ENCODE assay signal across 9 cellular contexts in genomic region chr13:50222569-50223332, GRCh38.
DNase-seq lines count a peak whose midpoint lies in the region; ATAC-seq and TF ChIP-seq lines count a peak whose summit lies in the region.
"Had no signal": no experiment of that assay in that cellular context is flagged by ENCODE, and none has a peak within 500 bp of the region (broad histone marks: within the 10 kb centered on the region; RNA-seq: fewer than 3 reads in every experiment).

No MANE protein-coding gene starts in this region.

- H3K9me3 ChIP-seq in RWPE2 (ENCODE audit: severe bottlenecking) (no peaks in the 10 kb centered on the region), smooth muscle cell (replicated peaks; ENCODE audit: low read depth) (no peaks in the 10 kb centered on the region)

- peaks cover 8% of the 10 kb centered on the region for H3K4me1 ChIP-seq in RWPE2 (ENCODE audit: insufficient read depth, poor library complexity, severe bottlenecking)
- no peaks in the 10 kb centered on the region for H3K4me1 ChIP-seq in smooth muscle cell (ENCODE audit: low read depth)
- H3K4me1 ChIP-seq: parathyroid adenoma had no signal

- no peaks in the 10 kb centered on the region for H4K20me1 ChIP-seq in smooth muscle cell (ENCODE audit: low read depth)

- WGBS in smooth muscle cell (ENCODE audit: low lambda C conversion rate), result 75% methylated on average over 13 of the region's 13 CpGs

- H3K4me3 ChIP-seq in AG09309 (ENCODE audit: control insufficient read depth, low read depth, low read length) (peak overlapping the region; percentile 18), RWPE2 (ENCODE audit: severe bottlenecking) (no peak overlapping the region), fibroblast of villous mesenchyme (ENCODE audit: low read depth, low read length) (peak overlapping the region; percentile 38), smooth muscle cell (no peak overlapping the region)

- H3K9ac ChIP-seq in smooth muscle cell (ENCODE audit: low read depth), result no peak overlapping the region
- H3K9ac ChIP-seq: parathyroid adenoma had no signal

- no peak overlapping the region for H2AFZ ChIP-seq in smooth muscle cell (ENCODE audit: low read depth)
- H2AFZ ChIP-seq: parathyroid adenoma had no signal

- CTCF ChIA-PET in HEK293T (lab: Yijun Ruan, JAX), result interaction anchor here (1.2 kb wide), 1 partner anchor 31 kb away, joined by 3 read pairs; no protein-coding TSS in a partner anchor

- POLR2A ChIA-PET in HEK293T (lab: Yijun Ruan, JAX), result interaction anchor here (0.6 to 2.3 kb wide), 3 partner anchors 17 to 110 kb away, joined by 3 to 9 read pairs (median 3); no protein-coding TSS in a partner anchor

- H3K27me3 ChIP-seq in RWPE2 (ENCODE audit: insufficient read depth, poor library complexity, severe bottlenecking) (no peaks in the 10 kb centered on the region), smooth muscle cell (ENCODE audit: low read depth) (no peaks in the 10 kb centered on the region)

- peak; percentile 41 for ATAC-seq in RWPE2 (ENCODE audit: low read depth)

- no peaks in the 10 kb centered on the region for H3F3A ChIP-seq in smooth muscle cell (ENCODE audit: low read depth)

- TF ChIP-seq CTCF in AG09309 (IDR thresholded peaks at IDR 0.05; ENCODE audit: control insufficient read depth, insufficient read depth, low read depth, low read length, missing control alignments) (no peak), RWPE2 (IDR thresholded peaks at IDR 0.05; ENCODE audit: poor library complexity, severe bottlenecking) (no peak), fibroblast of villous mesenchyme (IDR thresholded peaks at IDR 0.05; ENCODE audit: insufficient read depth, low read depth, low read length) (no peak), smooth muscle cell (IDR thresholded peaks at IDR 0.05; ENCODE audit: borderline replicate concordance, insufficient read depth, poor library complexity, severe bottlenecking) (no peak)

- DNase-seq in AG09309 (ENCODE audit: low read depth), result peak; percentile 88
- peak; percentile 51 for DNase-seq in HEK293T (ENCODE audit: extremely low spot score)
- no peak for DNase-seq in RWPE2 (ENCODE audit: low spot score)
- peak; percentile 90 for DNase-seq in fibroblast of villous mesenchyme (ENCODE audit: low read depth)
- DNase-seq in retina, result peak; percentile 71
- no peak for DNase-seq in stimulated activated CD8-positive, alpha-beta memory T cell treated with anti-CD3 and anti-CD28 coated beads, Interleukin-4, amount 100 ng/mL, for 48 hours
- DNase-seq in GDM1 (lab: John Stamatoyannopoulos, UW), result no peak
- DNase-seq in smooth muscle cell (lab: John Stamatoyannopoulos, UW; ENCODE audit: unreplicated experiment), result no peak

- no peaks in the 10 kb centered on the region for H3K79me2 ChIP-seq in smooth muscle cell (ENCODE audit: low read depth)
- H3K79me2 ChIP-seq: parathyroid adenoma had no signal

- H3K36me3 ChIP-seq in RWPE2 (ENCODE audit: low read depth) (no peaks in the 10 kb centered on the region), smooth muscle cell (ENCODE audit: low read depth) (no peaks in the 10 kb centered on the region)

- no peak overlapping the region for H3K4me2 ChIP-seq in smooth muscle cell

- H3K27ac ChIP-seq in RWPE2 (ENCODE audit: poor library complexity, severe bottlenecking) (no peak overlapping the region), smooth muscle cell (ENCODE audit: low read depth) (no peak overlapping the region)
- H3K27ac ChIP-seq: parathyroid adenoma had no signal

TF ChIP-seq in HEK293T, 16 proteins besides CTCF, POLR2A, EP300 and RAD21:
- TF ChIP-seq ELF4 (IDR thresholded peaks at IDR 0.05) (no peak), ARNT (IDR thresholded peaks at IDR 0.05) (peak; percentile 74)

Comparison
In these comparisons a context has a peak if more than half of its experiments do, and no peak if none do; other contexts are left out.
1. DNase-seq: peak in AG09309 (single experiment), HEK293T (single experiment), fibroblast of villous mesenchyme (single experiment) and retina (single experiment); none in RWPE2 (single experiment), stimulated activated CD8-positive, alpha-beta memory T cell treated with anti-CD3 and anti-CD28 coated beads, Interleukin-4, amount 100 ng/mL, for 48 hours (single experiment), GDM1 (single experiment) and smooth muscle cell (single experiment).
2. H3K4me3 ChIP-seq: peak in AG09309 (single experiment) and fibroblast of villous mesenchyme (single experiment); none in RWPE2 (single experiment) and smooth muscle cell (single experiment).